Comparison of ENCODE assay signal across 7 cellular contexts in genomic region chr11:76918941-76919386, GRCh38. TPM values are rescaled to one million over a fixed set of nuclear protein-coding genes. Genes with fewer than 3 reads are reported as not detected.
DNase-seq lines count a peak whose midpoint lies in the region; ATAC-seq and TF ChIP-seq lines count a peak whose summit lies in the region.

No MANE protein-coding gene starts in this region.

- H3K36me3 ChIP-seq in naive thymus-derived CD4-positive, alpha-beta T cell (ENCODE audit: control insufficient read depth in 2 of 3, insufficient read depth in 3 of 3, low read length in 3 of 3): no peaks in the 10 kb centered on the region

- peaks cover 0 to 3% (median 0%) of the 10 kb centered on the region in 3 experiments for H3K9me3 ChIP-seq in naive thymus-derived CD4-positive, alpha-beta T cell (ENCODE audit: control insufficient read depth in 2 of 3, low read length in 3 of 3)

- POLR2A ChIA-PET in GM10248 (lab: Yijun Ruan, JAX): no interaction called here
- POLR2A ChIA-PET in naive thymus-derived CD4-positive, alpha-beta T cell (lab: Charles Lee): no interaction called here

- peak overlapping the region in 4 of 10 donors; percentile 4 to 43 (median 22) for H3K4me3 Mint-ChIP-seq in naive thymus-derived CD4-positive, alpha-beta T cell

- peaks cover 0 to 5% (median 0%) of the 10 kb centered on the region in 5 donors for H3K27me3 Mint-ChIP-seq in naive thymus-derived CD4-positive, alpha-beta T cell

- H3K9me3 Mint-ChIP-seq in naive thymus-derived CD4-positive, alpha-beta T cell: peaks cover 0 to 3% (median 0%) of the 10 kb centered on the region in 11 donors

- no peak for TF ChIP-seq POLR2A in erythroblast (IDR thresholded peaks at IDR 0.05; ENCODE audit: low read length)

- peak; percentile 25 for DNase-seq in GM10248 (ENCODE audit: extremely low spot score)
- DNase-seq in NCI-H1092 (lab: John Stamatoyannopoulos, UW): peak; percentile 52
- peak; percentile 63 for DNase-seq in SK-MEL-5 (ENCODE audit: low read depth, low spot score)
- peak; percentile 75 to 82 for DNase-seq in erythroblast (lab: John Stamatoyannopoulos, UW)
- DNase-seq in naive thymus-derived CD4-positive, alpha-beta T cell: peak in 5 of 9 donors; percentile 5 to 13 (median 11)
- DNase-seq in epidermal melanocyte (ENCODE audit: insufficient read length, low spot score): no peak
- DNase-seq in GOT3 (lab: John Stamatoyannopoulos, UW): no peak

- peaks cover 0 to 12% (median 11%) of the 10 kb centered on the region in 7 donors for H3K4me1 Mint-ChIP-seq in naive thymus-derived CD4-positive, alpha-beta T cell

- H3K4me1 ChIP-seq in naive thymus-derived CD4-positive, alpha-beta T cell (ENCODE audit: control insufficient read depth in 2 of 2, insufficient read depth in 2 of 2, low read length in 2 of 2): peaks cover 0 to 4% of the 10 kb centered on the region in 2 donors

- CTCF ChIA-PET in GM10248 (lab: Yijun Ruan, JAX): interaction anchor here (0.6 to 7.8 kb wide), 49 partner anchors 10 to 267 kb away, joined by 3 to 87 read pairs (median 5); partner anchors contain the start of genes ACER3, B3GNT6 and CAPN5
- CTCF ChIA-PET in naive thymus-derived CD4-positive, alpha-beta T cell (lab: Charles Lee): interaction anchor here (0.5 to 3.9 kb wide), 13 partner anchors 14 to 490 kb away, joined by 3 to 29 read pairs (median 4); no protein-coding TSS in a partner anchor

- peak; percentile 67 for ATAC-seq in naive thymus-derived CD4-positive, alpha-beta T cell

- in situ Hi-C loops in SK-MEL-5 (cut with HindIII; ENCODE audit: low pct_unique_long_range_greater_than_20kb, low sequenced_read_pairs): no loop called here

- peaks cover 0 to 5% (median 3%) of the 10 kb centered on the region in 5 donors for H3K36me3 Mint-ChIP-seq in naive thymus-derived CD4-positive, alpha-beta T cell

- H3K27ac ChIP-seq in naive thymus-derived CD4-positive, alpha-beta T cell (ENCODE audit: low read depth, low read length): no peak overlapping the region

- H3K27ac Mint-ChIP-seq in naive thymus-derived CD4-positive, alpha-beta T cell: no peak overlapping the region

- no peak overlapping the region for H3K4me3 ChIP-seq in naive thymus-derived CD4-positive, alpha-beta T cell (ENCODE audit: low read length)

- no peaks in the 10 kb centered on the region for H3K27me3 ChIP-seq in naive thymus-derived CD4-positive, alpha-beta T cell (ENCODE audit: control insufficient read depth in 2 of 2, insufficient read depth in 2 of 2, low read length in 2 of 2)

- peak; percentile 66 for TF ChIP-seq CTCF in GM10248 (IDR thresholded peaks at IDR 0.05; ENCODE audit: control extremely low read depth, extremely low read depth, low read depth, missing control alignments)

- intact Hi-C loops in naive thymus-derived CD4-positive, alpha-beta T cell (cut with micrococcal nuclease): loop anchor here (1.0 to 5.0 kb wide), 6 partner anchors 57 to 185 kb away; partner anchors contain the start of gene ACER3 (in 2 of the 2)

RNA-seq across cellular contexts. Expression of gene ACER3, which starts 58.2 kb away (rescaled TPM):
- total RNA-seq in SK-MEL-5 (2014; rRNA removed; shearing (Covaris generic)): 8.2 and 11.0 TPM in 2 replicates
- polyA plus RNA-seq in SK-MEL-5 (2015; cell fraction: cytosol; rRNA removed): 5.8 and 13.2 TPM in 2 replicates
- polyA plus RNA-seq in SK-MEL-5 (2015; cell fraction: nucleus; rRNA removed): 5.7 and 14.6 TPM in 2 replicates
- total RNA-seq in naive thymus-derived CD4-positive, alpha-beta T cell: 10 to 100 TPM in 2 of 5 experiments, 1 to 10 TPM in 3; 4.7 to 15.2 (median 9.0) TPM
- 1 to 10 TPM; 6.0 to 9.7 TPM for polyA plus RNA-seq in naive thymus-derived CD4-positive, alpha-beta T cell

Comparison
In these comparisons a context has a peak if more than half of its experiments do, and no peak if none do; other contexts are left out.
1. DNase-seq: peak in GM10248 (single experiment), NCI-H1092 (single experiment), SK-MEL-5 (single experiment), erythroblast (2 of 2) and naive thymus-derived CD4-positive, alpha-beta T cell (5 of 9); none in epidermal melanocyte (single experiment) and GOT3 (single experiment).